8 cellular contexts compared by ENCODE assay signal in the genomic region with DNA sequence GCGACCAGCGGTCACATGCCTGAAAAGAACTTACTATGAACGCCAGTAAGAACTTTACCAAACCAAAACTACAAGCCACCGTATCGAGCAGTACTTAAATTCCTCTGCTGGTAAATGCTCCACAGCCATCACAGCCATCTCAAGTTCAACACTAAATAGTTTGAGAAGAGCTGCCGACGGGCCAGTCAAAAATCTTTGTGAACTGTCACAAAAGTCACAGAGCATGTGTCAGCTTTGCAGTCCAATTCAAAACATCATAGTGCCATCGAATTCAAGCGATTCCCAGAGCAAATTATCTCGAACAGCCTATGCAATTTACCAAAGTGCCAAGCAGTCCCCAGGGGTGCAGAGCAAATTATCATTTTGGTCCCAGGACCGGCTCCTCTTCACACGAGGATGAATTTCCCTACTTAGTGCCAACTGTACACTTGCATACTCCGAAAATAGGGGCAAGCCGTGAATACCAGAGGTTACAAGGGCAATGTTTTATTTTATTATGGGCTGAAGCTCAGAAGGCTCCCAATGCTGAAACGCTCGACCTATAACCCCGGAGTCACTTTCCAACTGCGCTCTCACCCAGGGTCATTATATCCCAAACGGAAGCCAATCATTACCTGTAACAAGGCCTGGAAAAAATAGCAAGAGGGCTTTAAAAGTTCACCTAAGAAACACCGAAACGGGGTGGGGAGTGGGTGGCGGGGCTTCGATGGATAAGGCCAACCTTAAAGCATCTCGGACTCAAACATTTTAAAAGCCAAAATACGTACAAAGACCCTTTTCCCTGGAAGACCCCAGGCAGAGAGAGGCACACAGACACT. TPM values are rescaled to one million over a fixed set of nuclear protein-coding genes. Genes with fewer than 3 reads are reported as not detected.
DNase-seq lines count a peak whose midpoint lies in the region; TF ChIP-seq lines count a peak whose summit lies in the region.

No MANE protein-coding gene starts in this region.

- WGBS in mesodermal cell (ENCODE audit: insufficient coverage in 2 of 2), 2 experiments = 0 to 1% methylated on average over 10 to 15 of the region's 25 CpGs

- no peak overlapping the region for H3K27ac ChIP-seq in ACC112 (ENCODE audit: low read depth, low read length)
- H3K27ac ChIP-seq in duodenal mucosa (ENCODE audit: low read depth, low read length) = no peak overlapping the region
- peak overlapping the region; percentile 100 for H3K27ac ChIP-seq in mesodermal cell (ENCODE audit: low read depth, low read length, severe bottlenecking)
- peak overlapping the region; percentile 95 for H3K27ac ChIP-seq in vagina

- DNase-seq in RPMI7951 (ENCODE audit: low read depth) = peak; percentile 35
- no peak for DNase-seq in vagina (ENCODE audit: extremely low spot score in 2 of 2)
- no peak for DNase-seq in AML-193 (lab: John Stamatoyannopoulos, UW)
- no peak for DNase-seq in NCI-H128 (lab: John Stamatoyannopoulos, UW; ENCODE audit: unreplicated experiment)

- no peaks in the 10 kb centered on the region for H3K9me3 ChIP-seq in duodenal mucosa (ENCODE audit: control insufficient read depth in 1 of 2, low read length in 2 of 2)
- H3K9me3 ChIP-seq in mesodermal cell (ENCODE audit: control insufficient read depth, low read length) = no peaks in the 10 kb centered on the region
- no peaks in the 10 kb centered on the region for H3K9me3 ChIP-seq in vagina

- H3K36me3 ChIP-seq in ACC112 (ENCODE audit: insufficient read depth, low read length) (no peaks in the 10 kb centered on the region), duodenal mucosa (ENCODE audit: control insufficient read depth in 1 of 2, insufficient read depth in 2 of 2, low read length in 2 of 2) (no peaks in the 10 kb centered on the region), mesodermal cell (ENCODE audit: control insufficient read depth, insufficient read depth, low read length) (no peaks in the 10 kb centered on the region), vagina (no peaks in the 10 kb centered on the region)

- TF ChIP-seq POLR2A in vagina (IDR thresholded peaks at IDR 0.05) = no peak

- H3K4me1 ChIP-seq in ACC112 (ENCODE audit: control insufficient read depth, insufficient read depth, low read length, unreplicated experiment) (peaks cover 15% of the 10 kb centered on the region), duodenal mucosa (ENCODE audit: control insufficient read depth in 1 of 2, insufficient read depth in 2 of 2, low read length in 2 of 2) (peaks cover 9 to 22% of the 10 kb centered on the region in 2 donors), mesodermal cell (ENCODE audit: control insufficient read depth, insufficient read depth, low read length, poor library complexity, severe bottlenecking) (no peaks in the 10 kb centered on the region), vagina (peaks cover 33% of the 10 kb centered on the region)

- TF ChIP-seq CTCF in vagina (IDR thresholded peaks at IDR 0.05) = no peak

- H3K27me3 ChIP-seq in ACC112 (ENCODE audit: insufficient read depth, low read length) (no peaks in the 10 kb centered on the region), duodenal mucosa (ENCODE audit: control insufficient read depth in 1 of 2, insufficient read depth in 2 of 2, low read length in 2 of 2) (no peaks in the 10 kb centered on the region), vagina (no peaks in the 10 kb centered on the region)

- peak overlapping the region; percentile 68 to 74 for H3K9ac ChIP-seq in duodenal mucosa (ENCODE audit: low read depth in 1 of 2, low read length in 2 of 2)

- peak overlapping the region; percentile 79 for H2AFZ ChIP-seq in ACC112 (ENCODE audit: low read length, unreplicated experiment)

- intact Hi-C loops in vagina (cut with DNase I) = no loop called here

- peak overlapping the region; percentile 96 for H3K4me3 ChIP-seq in ACC112 (ENCODE audit: low read depth, low read length)
- peak overlapping the region; percentile 94 for H3K4me3 ChIP-seq in GM08714 (ENCODE audit: low read length)
- H3K4me3 ChIP-seq in duodenal mucosa (ENCODE audit: low read depth in 1 of 2, low read length in 2 of 2) = peak overlapping the region; percentile 81 to 94
- peak overlapping the region; percentile 89 for H3K4me3 ChIP-seq in mesodermal cell (ENCODE audit: extremely low read depth, insufficient read depth, low read length, poor library complexity, severe bottlenecking)
- peak overlapping the region; percentile 68 to 96 for H3K4me3 ChIP-seq in vagina

- H3K79me2 ChIP-seq in ACC112 (ENCODE audit: control insufficient read depth, insufficient read depth, low read length, unreplicated experiment) = peaks cover 45% of the 10 kb centered on the region

RNA-seq across cellular contexts. Expression of gene LRP6, which starts 1.1 kb away (rescaled TPM):
- 11.4 and 16.3 TPM in 2 replicates for total RNA-seq in RPMI7951 (2014; rRNA removed; shearing (Covaris generic))
- polyA plus RNA-seq in mesodermal cell (2013, experiment 1 of 2) = 24.2 TPM
- polyA plus RNA-seq in mesodermal cell (2013, experiment 2 of 2) = 21.2 TPM
- total RNA-seq in vagina = 71.0 TPM

Comparison
In these comparisons a context has a peak if more than half of its experiments do, and no peak if none do; other contexts are left out.
1. H3K27ac ChIP-seq: peak in mesodermal cell (single experiment) and vagina (single experiment); none in ACC112 (single experiment) and duodenal mucosa (single experiment).
2. Peak in every context shown above with its lines, with median percentiles within 50 percentile points of each other: H3K4me3 ChIP-seq.